Comparison of ENCODE assay signal across 1 cellular context in genomic region chr22:21958360-21959273, GRCh38.
TF ChIP-seq lines count a peak whose summit lies in the region.

No MANE protein-coding gene starts in this region.

TF ChIP-seq in K562, 482 proteins besides CTCF, POLR2A, EP300 and RAD21 (continued from another document):
- TF ChIP-seq ZNF277 (CRISPR knock-in tag; IDR thresholded peaks at IDR 0.05; ENCODE audit: borderline replicate concordance): peak; percentile 72; the same call in 1 of the 2 replicates
- no peak for TF ChIP-seq C11orf30 (IDR thresholded peaks at IDR 0.05; ENCODE audit: low read depth)
- TF ChIP-seq MEF2A (IDR thresholded peaks at IDR 0.05; ENCODE audit: control insufficient read depth, low read depth, low read length): no peak
- TF ChIP-seq KAT8 (IDR thresholded peaks at IDR 0.05; ENCODE audit: low read depth): no peak
- TF ChIP-seq ZBTB40 (IDR thresholded peaks at IDR 0.05): no peak
- 0 out of 2 replicates have a peak, but pooled peaks have one; percentile 1 for TF ChIP-seq ZBTB40 (CRISPR knock-in tag; IDR thresholded peaks at IDR 0.05)
- TF ChIP-seq, protein P1, sequence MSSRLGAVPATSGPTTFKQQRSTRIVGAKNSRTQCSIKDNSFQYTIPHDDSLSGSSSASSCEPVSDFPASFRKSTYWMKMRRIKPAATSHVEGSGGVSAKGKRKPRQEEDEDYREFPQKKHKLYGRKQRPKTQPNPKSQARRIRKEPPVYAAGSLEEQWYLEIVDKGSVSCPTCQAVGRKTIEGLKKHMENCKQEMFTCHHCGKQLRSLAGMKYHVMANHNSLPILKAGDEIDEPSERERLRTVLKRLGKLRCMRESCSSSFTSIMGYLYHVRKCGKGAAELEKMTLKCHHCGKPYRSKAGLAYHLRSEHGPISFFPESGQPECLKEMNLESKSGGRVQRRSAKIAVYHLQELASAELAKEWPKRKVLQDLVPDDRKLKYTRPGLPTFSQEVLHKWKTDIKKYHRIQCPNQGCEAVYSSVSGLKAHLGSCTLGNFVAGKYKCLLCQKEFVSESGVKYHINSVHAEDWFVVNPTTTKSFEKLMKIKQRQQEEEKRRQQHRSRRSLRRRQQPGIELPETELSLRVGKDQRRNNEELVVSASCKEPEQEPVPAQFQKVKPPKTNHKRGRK (tag; IDR thresholded peaks at IDR 0.05): no peak
- TF ChIP-seq, protein P2, sequence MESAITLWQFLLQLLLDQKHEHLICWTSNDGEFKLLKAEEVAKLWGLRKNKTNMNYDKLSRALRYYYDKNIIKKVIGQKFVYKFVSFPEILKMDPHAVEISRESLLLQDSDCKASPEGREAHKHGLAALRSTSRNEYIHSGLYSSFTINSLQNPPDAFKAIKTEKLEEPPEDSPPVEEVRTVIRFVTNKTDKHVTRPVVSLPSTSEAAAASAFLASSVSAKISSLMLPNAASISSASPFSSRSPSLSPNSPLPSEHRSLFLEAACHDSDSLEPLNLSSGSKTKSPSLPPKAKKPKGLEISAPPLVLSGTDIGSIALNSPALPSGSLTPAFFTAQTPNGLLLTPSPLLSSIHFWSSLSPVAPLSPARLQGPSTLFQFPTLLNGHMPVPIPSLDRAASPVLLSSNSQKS (CRISPR knock-in tag; IDR thresholded peaks at IDR 0.05): no peak
- no peak for TF ChIP-seq EZH2 (IDR thresholded peaks at IDR 0.05; ENCODE audit: borderline replicate concordance, low read depth, low read length)
- no peak for TF ChIP-seq PPARD (CRISPR knock-in tag; IDR thresholded peaks at IDR 0.05)
- 0 out of 2 replicates have a peak, but pooled peaks have one; percentile 78 for TF ChIP-seq NFXL1 (CRISPR knock-in tag; IDR thresholded peaks at IDR 0.05)
- no peak for TF ChIP-seq TCF7 (IDR thresholded peaks at IDR 0.05; ENCODE audit: borderline replicate concordance)
- no peak for TF ChIP-seq BRD9 (IDR thresholded peaks at IDR 0.05; ENCODE audit: low read depth, partially characterized antibody)
- TF ChIP-seq ZNF436 (CRISPR knock-in tag; IDR thresholded peaks at IDR 0.05): 0 out of 2 replicates have a peak, but pooled peaks have one; percentile 10
- no peak for TF ChIP-seq POLR3G (IDR thresholded peaks at IDR 0.05; ENCODE audit: extremely low read depth, insufficient read length, insufficient replicate concordance)
- TF ChIP-seq ZNF707 (CRISPR knock-in tag; conservative IDR thresholded peaks at IDR 0.05): no peak
- TF ChIP-seq CC2D1A (IDR thresholded peaks at IDR 0.05): no peak
- TF ChIP-seq MAFG (tag; conservative IDR thresholded peaks at IDR 0.05): no peak
